In the genomic region with DNA sequence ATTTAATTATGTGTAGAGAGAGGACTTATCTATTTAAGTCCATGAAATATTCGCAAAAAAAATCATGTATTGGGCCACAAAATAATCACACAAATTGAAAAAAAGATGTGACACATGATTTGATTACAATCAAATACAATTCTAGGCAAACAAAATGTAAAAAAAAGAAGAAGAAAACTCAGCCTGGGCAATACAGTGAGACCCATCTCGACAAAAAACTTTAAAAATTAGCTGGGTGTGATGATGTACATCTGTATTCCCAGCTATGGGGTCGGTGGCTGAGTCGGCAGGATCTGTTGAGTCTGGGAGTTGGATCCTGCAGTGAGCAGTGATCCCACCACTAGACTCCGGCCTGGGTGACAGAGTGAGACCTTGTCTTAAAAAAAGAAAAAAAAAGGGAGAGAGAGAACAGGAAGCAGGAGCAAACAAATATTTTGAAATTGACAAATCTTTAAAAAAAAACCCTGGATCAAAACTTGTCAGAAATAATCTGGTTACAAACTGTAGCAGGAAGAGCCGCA, we compare ENCODE assay signal across 9 cellular contexts. TPM values are rescaled to one million over a fixed set of nuclear protein-coding genes. Genes with fewer than 3 reads are reported as not detected.
DNase-seq lines count a peak whose midpoint lies in the region; ATAC-seq and TF ChIP-seq lines count a peak whose summit lies in the region.
"Had no signal": no experiment of that assay in that cellular context is flagged by ENCODE, and none has a peak within 500 bp of the region (broad histone marks: within the 10 kb centered on the region; RNA-seq: fewer than 3 reads in every experiment).

No MANE protein-coding gene starts in this region.

- H4K91ac ChIP-seq in mesenchymal stem cell (ENCODE audit: low read length) = no peak overlapping the region

- H3K14ac ChIP-seq in mesenchymal stem cell (ENCODE audit: low read length in 2 of 2) = no peak overlapping the region

- H3K79me1 ChIP-seq in mesenchymal stem cell (replicated peaks; ENCODE audit: low read length, poor library complexity, severe bottlenecking) = peaks cover 2% of the 10 kb centered on the region

- no peak for TF ChIP-seq POLR2A in thyroid gland (IDR thresholded peaks at IDR 0.05)

- no peaks in the 10 kb centered on the region for H3K9me3 Mint-ChIP-seq in activated naive CD4-positive, alpha-beta T cell treated with anti-CD3 and anti-CD28 coated beads for 36 hours
- no peaks in the 10 kb centered on the region for H3K9me3 Mint-ChIP-seq in activated naive CD8-positive, alpha-beta T cell treated with anti-CD3 and anti-CD28 coated beads, Interleukin-2, amount 50 U/mL, for 24 hours

- intact Hi-C loops in activated naive CD4-positive, alpha-beta T cell treated with anti-CD3 and anti-CD28 coated beads for 36 hours (cut with micrococcal nuclease) = no loop called here
- intact Hi-C loops in thyroid gland (cut with DNase I) = no loop called here

- no peak overlapping the region for H3K27ac ChIP-seq in mesenchymal stem cell (ENCODE audit: low read length, poor library complexity, severe bottlenecking)
- peak overlapping the region in 2 of 3 donors; percentile 85 to 99 for H3K27ac ChIP-seq in thyroid gland

- no peak overlapping the region for H3K4ac ChIP-seq in mesenchymal stem cell (ENCODE audit: low read depth in 1 of 2, low read length in 2 of 2)

- no peak overlapping the region for H4K8ac ChIP-seq in mesenchymal stem cell (ENCODE audit: low read length)

- no peaks in the 10 kb centered on the region for H3K27me3 Mint-ChIP-seq in activated naive CD4-positive, alpha-beta T cell treated with anti-CD3 and anti-CD28 coated beads for 36 hours (ENCODE audit: low read depth)
- H3K27me3 Mint-ChIP-seq in activated naive CD8-positive, alpha-beta T cell treated with anti-CD3 and anti-CD28 coated beads, Interleukin-2, amount 50 U/mL, for 24 hours = no peaks in the 10 kb centered on the region

- H3K4me3 ChIP-seq in mesenchymal stem cell (ENCODE audit: insufficient read depth in 1 of 2, low read depth in 1 of 2, low read length in 2 of 2) (no peak overlapping the region), thyroid gland (replicated peaks in 1 of 3) (no peak overlapping the region)

- peaks cover 0 to 3% of the 10 kb centered on the region in 2 experiments for H3K36me3 ChIP-seq in mesenchymal stem cell (ENCODE audit: control insufficient read depth in 1 of 2, insufficient read depth in 2 of 2, low read depth in 1 of 2, low read length in 2 of 2)
- H3K36me3 ChIP-seq in thyroid gland = no peaks in the 10 kb centered on the region

- H3K4me1 ChIP-seq in mesenchymal stem cell (ENCODE audit: control insufficient read depth, insufficient read depth, low read depth, low read length) (peaks cover 35% of the 10 kb centered on the region), thyroid gland (peaks cover 25 to 37% of the 10 kb centered on the region in 2 donors)

- no peak overlapping the region for H3K4me2 ChIP-seq in mesenchymal stem cell (ENCODE audit: low read length, poor library complexity, severe bottlenecking)

- peaks cover 0 to 27% of the 10 kb centered on the region in 2 experiments for H3K27me3 ChIP-seq in mesenchymal stem cell (ENCODE audit: control insufficient read depth in 1 of 2, insufficient read depth in 1 of 2, low read length in 2 of 2)
- H3K27me3 ChIP-seq in thyroid gland = no peaks in the 10 kb centered on the region

- 96% methylated on average over 4 of the region's 6 CpGs for WGBS in mesenchymal stem cell
- WGBS in thyroid gland, 2 donors = 79 to 84% methylated on average over 6 of the region's 6 CpGs

- H2AFZ ChIP-seq in mesenchymal stem cell (ENCODE audit: low read depth, low read length) = no peak overlapping the region

- TF ChIP-seq CTCF in thyroid gland (IDR thresholded peaks at IDR 0.05) = no peak

- H2BK5ac ChIP-seq in mesenchymal stem cell (ENCODE audit: low read depth, low read length, poor library complexity, severe bottlenecking) = no peak overlapping the region

- H2BK12ac ChIP-seq in mesenchymal stem cell (ENCODE audit: low read length in 2 of 2) = no peak overlapping the region

- peak overlapping the region; percentile 99 for H3K27ac Mint-ChIP-seq in activated naive CD4-positive, alpha-beta T cell treated with anti-CD3 and anti-CD28 coated beads for 36 hours
- H3K27ac Mint-ChIP-seq in activated naive CD8-positive, alpha-beta T cell treated with anti-CD3 and anti-CD28 coated beads, Interleukin-2, amount 50 U/mL, for 24 hours = peak overlapping the region; percentile 78

- DNase-seq in activated naive CD4-positive, alpha-beta T cell treated with anti-CD3 and anti-CD28 coated beads for 36 hours = no peak
- DNase-seq in activated naive CD4-positive, alpha-beta T cell (lab: John Stamatoyannopoulos, UW) = no peak
- no peak for DNase-seq in activated naive CD8-positive, alpha-beta T cell treated with anti-CD3 and anti-CD28 coated beads, Interleukin-2, amount 50 U/mL, for 24 hours
- DNase-seq in mesenchymal stem cell (peak; percentile 3), thyroid gland (no peak), ACHN (no peak)

- no peak for ATAC-seq in activated naive CD8-positive, alpha-beta T cell treated with anti-CD3 and anti-CD28 coated beads, Interleukin-2, amount 50 U/mL, for 24 hours
- no peak for ATAC-seq in GM21423 (IDR thresholded peaks at IDR 0.05; ENCODE audit: unreplicated experiment)
- ATAC-seq in GM18861 (IDR thresholded peaks at IDR 0.05; ENCODE audit: unreplicated experiment) = no peak

- H3K4me1 Mint-ChIP-seq in activated naive CD4-positive, alpha-beta T cell treated with anti-CD3 and anti-CD28 coated beads for 36 hours (ENCODE audit: low read depth) = peaks cover 50% of the 10 kb centered on the region
- H3K4me1 Mint-ChIP-seq in activated naive CD8-positive, alpha-beta T cell treated with anti-CD3 and anti-CD28 coated beads, Interleukin-2, amount 50 U/mL, for 24 hours = peaks cover 44% of the 10 kb centered on the region

- peak overlapping the region; percentile 92 for H3K4me3 Mint-ChIP-seq in activated naive CD4-positive, alpha-beta T cell treated with anti-CD3 and anti-CD28 coated beads for 36 hours
- H3K4me3 Mint-ChIP-seq in activated naive CD8-positive, alpha-beta T cell treated with anti-CD3 and anti-CD28 coated beads, Interleukin-2, amount 50 U/mL, for 24 hours = peak overlapping the region; percentile 88

- in situ Hi-C loops in ACHN (cut with HindIII; ENCODE audit: low pct_ligation_motif_present, low pct_unique_long_range_greater_than_20kb, low sequenced_read_pairs) = no loop called here

- H3K9ac ChIP-seq in mesenchymal stem cell (ENCODE audit: low read length) = peak overlapping the region; percentile 93

- no peaks in the 10 kb centered on the region for H3K9me3 ChIP-seq in mesenchymal stem cell (ENCODE audit: control insufficient read depth, low read length)
- H3K9me3 ChIP-seq in thyroid gland = no peaks in the 10 kb centered on the region

- CTCF ChIA-PET in activated naive CD4-positive, alpha-beta T cell treated with anti-CD3 and anti-CD28 coated beads for 36 hours (lab: Charles Lee) = interaction anchor here (0.9 kb wide), 1 partner anchor 14 kb away, joined by 3 read pairs; no protein-coding TSS in a partner anchor

- no peak overlapping the region for H3K23ac ChIP-seq in mesenchymal stem cell (ENCODE audit: low read length in 2 of 2)

- no peak overlapping the region for H3K18ac ChIP-seq in mesenchymal stem cell (ENCODE audit: low read depth in 1 of 2, low read length in 2 of 2)

- peaks cover 15% of the 10 kb centered on the region for H3K36me3 Mint-ChIP-seq in activated naive CD4-positive, alpha-beta T cell treated with anti-CD3 and anti-CD28 coated beads for 36 hours (ENCODE audit: low read depth)
- H3K36me3 Mint-ChIP-seq in activated naive CD8-positive, alpha-beta T cell treated with anti-CD3 and anti-CD28 coated beads, Interleukin-2, amount 50 U/mL, for 24 hours (ENCODE audit: low read depth) = peaks cover 5% of the 10 kb centered on the region

- no peak overlapping the region for H2AK5ac ChIP-seq in mesenchymal stem cell (ENCODE audit: low read length, severe bottlenecking)

- no peak overlapping the region for H2BK15ac ChIP-seq in mesenchymal stem cell (ENCODE audit: low read depth, poor library complexity, severe bottlenecking)

- H2BK120ac ChIP-seq in mesenchymal stem cell (ENCODE audit: low read depth, low read length) = peak overlapping the region; percentile 71

RNA-seq across cellular contexts. Expression of gene TYMP, which starts 3.1 kb away (rescaled TPM):
- total RNA-seq in activated naive CD4-positive, alpha-beta T cell treated with anti-CD3 and anti-CD28 coated beads for 36 hours = 10 to 100 TPM; 43.7 to 49.6 TPM
- polyA plus RNA-seq in mesenchymal stem cell (2013, experiment 1 of 2) = 18.0 TPM
- polyA plus RNA-seq in mesenchymal stem cell (2013, experiment 2 of 2) = 17.4 TPM
- 10 to 100 TPM; 28.0 to 61.0 (median 33.6) TPM for total RNA-seq in thyroid gland

RNA-seq across cellular contexts. Expression of gene SCO2, which starts 7.5 kb away (rescaled TPM):
- 1 to 10 TPM; 1.1 to 2.1 TPM for total RNA-seq in activated naive CD4-positive, alpha-beta T cell treated with anti-CD3 and anti-CD28 coated beads for 36 hours
- polyA plus RNA-seq in mesenchymal stem cell (2013, experiment 1 of 2) = 0.41 TPM
- 0.84 TPM for polyA plus RNA-seq in mesenchymal stem cell (2013, experiment 2 of 2)
- total RNA-seq in thyroid gland = 1 to 10 TPM in 3 of 4 donors, not detected in 1; 2.6 to 5.5 (median 2.9) TPM

RNA-seq across cellular contexts. Expression of gene KLHDC7B, which starts 12.8 kb away (rescaled TPM):
- total RNA-seq in activated naive CD4-positive, alpha-beta T cell treated with anti-CD3 and anti-CD28 coated beads for 36 hours = 1 to 10 TPM; 7.4 to 7.6 TPM
- 0.48 TPM for polyA plus RNA-seq in mesenchymal stem cell (2013, experiment 1 of 2)
- 0.51 TPM for polyA plus RNA-seq in mesenchymal stem cell (2013, experiment 2 of 2)
- total RNA-seq in thyroid gland = under 1 TPM in 1 of 4 donors, not detected in 3; 0.27 TPM
- total RNA-seq: IMR-90 had no signal

RNA-seq across cellular contexts. Expression of gene NCAPH2, which starts 24.9 kb away (rescaled TPM):
- total RNA-seq in activated naive CD4-positive, alpha-beta T cell treated with anti-CD3 and anti-CD28 coated beads for 36 hours = 100 to 1,000 TPM; 104 to 115 TPM
- polyA plus RNA-seq in mesenchymal stem cell (2013, experiment 1 of 2) = 11.7 TPM
- 9.7 TPM for polyA plus RNA-seq in mesenchymal stem cell (2013, experiment 2 of 2)
- 10 to 100 TPM; 39.6 to 47.5 (median 43.1) TPM for total RNA-seq in thyroid gland

RNA-seq across cellular contexts. Expression of gene LMF2, which starts 25.4 kb away (rescaled TPM):
- total RNA-seq in activated naive CD4-positive, alpha-beta T cell treated with anti-CD3 and anti-CD28 coated beads for 36 hours = 10 to 100 TPM; 41.4 to 42.0 TPM
- 81.8 TPM for polyA plus RNA-seq in mesenchymal stem cell (2013, experiment 1 of 2)
- 79.8 TPM for polyA plus RNA-seq in mesenchymal stem cell (2013, experiment 2 of 2)
- total RNA-seq in thyroid gland = 100 to 1,000 TPM in 2 of 4 donors, 10 to 100 TPM in 2; 53.2 to 117 (median 96.6) TPM

Comparison
In these comparisons a context has a peak if more than half of its experiments do, and no peak if none do; other contexts are left out.
1. RNA of gene KLHDC7B, which starts 12.8 kb away (total RNA-seq): 7.4 to 7.6 TPM in activated naive CD4-positive, alpha-beta T cell treated with anti-CD3 and anti-CD28 coated beads for 36 hours; 0.27 TPM in thyroid gland; every median in the first group is over 4 times any median in the second.